1 cellular context compared by ENCODE assay signal in genomic region chr6:31901953-31902643, GRCh38.
TF ChIP-seq lines count a peak whose summit lies in the region.

TSS of gene ZBTB12 (minus strand) at chr6:31902086. CDS start at chr6:31901305, 781 bp downstream.

TF ChIP-seq in HepG2, 621 proteins besides CTCF, POLR2A, EP300 and RAD21 (continued from another document):
- TF ChIP-seq ZUFSP (CRISPR knock-in tag; IDR thresholded peaks at IDR 0.05; ENCODE audit: borderline replicate concordance) (no peak), FUBP1 (CRISPR knock-in tag; IDR thresholded peaks at IDR 0.05; ENCODE audit: borderline replicate concordance) (no peak), AHR (CRISPR knock-in tag; IDR thresholded peaks at IDR 0.05) (no peak), ZNF333 (CRISPR knock-in tag; IDR thresholded peaks at IDR 0.05; ENCODE audit: borderline replicate concordance) (0 out of 2 replicates have a peak, but pooled peaks have one; percentile 14), HNRNPLL (IDR thresholded peaks at IDR 0.05; ENCODE audit: low read depth, low read length, poor library complexity, severe bottlenecking) (peak; percentile 77), THAP9 (CRISPR knock-in tag; IDR thresholded peaks at IDR 0.05; ENCODE audit: borderline replicate concordance) (no peak), XRCC5 (optimal IDR thresholded peaks at IDR 0.05; ENCODE audit: low read length) (peak; percentile 81), SIX4 (CRISPR knock-in tag; IDR thresholded peaks at IDR 0.05) (peak; percentile 15; the same call in 1 of the 2 replicates), ZFX (CRISPR knock-in tag; IDR thresholded peaks at IDR 0.05; ENCODE audit: low read depth) (peak; percentile 57), ATF1 (CRISPR knock-in tag; IDR thresholded peaks at IDR 0.05) (no peak), MXI1 (IDR thresholded peaks at IDR 0.05; ENCODE audit: borderline replicate concordance, low read depth, low read length) (peak; percentile 87; the same call in 1 of the 3 replicates), ZNF460 (CRISPR knock-in tag; IDR thresholded peaks at IDR 0.05; ENCODE audit: borderline replicate concordance) (no peak), ZNF513 (CRISPR knock-in tag; conservative IDR thresholded peaks at IDR 0.05) (0 out of 2 replicates have a peak, but pooled peaks have one; percentile 30), ASH2L (IDR thresholded peaks at IDR 0.05; ENCODE audit: insufficient read length, low read depth, low read length) (peak; percentile 84), ZNF710 (CRISPR knock-in tag; IDR thresholded peaks at IDR 0.05; ENCODE audit: borderline replicate concordance) (no peak), FIP1L1 (IDR thresholded peaks at IDR 0.05; ENCODE audit: borderline replicate concordance, insufficient read depth, low read depth, low read length) (no peak), ZNF878 (CRISPR knock-in tag; IDR thresholded peaks at IDR 0.05) (no peak), ZNF281 (CRISPR knock-in tag; IDR thresholded peaks at IDR 0.05; ENCODE audit: borderline replicate concordance) (peak; percentile 72; the same call in 1 of the 2 replicates), RARG (CRISPR knock-in tag; IDR thresholded peaks at IDR 0.05; ENCODE audit: low read depth) (no peak), ZNF556 (CRISPR knock-in tag; IDR thresholded peaks at IDR 0.05; ENCODE audit: borderline replicate concordance) (peak; percentile 67; the same call in 1 of the 2 replicates), AFF4 (CRISPR knock-in tag; IDR thresholded peaks at IDR 0.05) (no peak), ZNF136 (CRISPR knock-in tag; IDR thresholded peaks at IDR 0.05; ENCODE audit: low read depth) (no peak), RBM22 (optimal IDR thresholded peaks at IDR 0.05; ENCODE audit: low read length) (no peak)
